Comparison of ENCODE assay signal across 11 cellular contexts in the genomic region with DNA sequence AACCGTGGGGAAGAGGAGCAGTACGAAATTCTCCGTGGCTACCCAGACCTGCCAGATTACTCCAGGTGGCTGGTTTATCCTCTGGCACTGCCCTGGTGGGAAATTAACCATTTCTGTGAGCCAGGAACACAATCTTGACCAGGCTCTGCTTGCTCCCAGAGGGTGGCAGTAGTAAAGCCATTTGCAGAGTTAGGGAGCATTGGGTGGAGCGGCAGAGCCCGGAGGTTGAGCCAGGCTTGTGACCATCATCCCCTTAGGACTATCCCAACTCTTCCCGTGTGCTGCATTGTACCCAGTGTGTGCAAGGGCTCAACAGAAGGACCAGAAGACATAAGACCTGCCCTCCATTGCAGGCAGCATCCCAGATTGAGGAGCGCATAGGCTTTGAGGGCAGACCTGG. TPM values are rescaled to one million over a fixed set of nuclear protein-coding genes. Genes with fewer than 3 reads are reported as not detected.
A peak's percentile ranks its signal among the peaks of the same experiment; 100 is the strongest.
DNase-seq lines count a peak whose midpoint lies in the region; ATAC-seq and TF ChIP-seq lines count a peak whose summit lies in the region.
"Had no signal": no experiment of that assay in that cellular context is flagged by ENCODE, and none has a peak within 500 bp of the region (broad histone marks: within the 10 kb centered on the region; RNA-seq: fewer than 3 reads in every experiment).

No MANE protein-coding gene starts in this region.

- H3K9ac ChIP-seq in fibroblast of lung (ENCODE audit: insufficient read depth, low read length): no peak overlapping the region

- no peak overlapping the region for H3K4me3 ChIP-seq in right cardiac atrium (ENCODE audit: low read length)
- no peak overlapping the region for H3K4me3 ChIP-seq in heart left ventricle
- no peak overlapping the region for H3K4me3 ChIP-seq in fibroblast of lung (replicated peaks in 1 of 4; ENCODE audit: control extremely low read depth in 1 of 4, insufficient read depth in 1 of 4, low read depth in 3 of 4, low read length in 4 of 4)
- no peak overlapping the region for H3K4me3 ChIP-seq in upper lobe of right lung
- no peak overlapping the region for H3K4me3 ChIP-seq in tibial artery

- H3K9me3 ChIP-seq in right cardiac atrium (ENCODE audit: control insufficient read depth, low read length) (no peaks in the 10 kb centered on the region), heart left ventricle (no peaks in the 10 kb centered on the region), fibroblast of lung (ENCODE audit: control insufficient read depth, insufficient read depth, low read depth, low read length) (no peaks in the 10 kb centered on the region), upper lobe of right lung (no peaks in the 10 kb centered on the region), tibial artery (no peaks in the 10 kb centered on the region)

- TF ChIP-seq POLR2A in heart left ventricle (IDR thresholded peaks at IDR 0.05): no peak

- H3K36me3 ChIP-seq in heart left ventricle (no peaks in the 10 kb centered on the region), fibroblast of lung (ENCODE audit: control insufficient read depth, insufficient read depth, low read length) (no peaks in the 10 kb centered on the region), upper lobe of right lung (no peaks in the 10 kb centered on the region), tibial artery (no peaks in the 10 kb centered on the region)

- ATAC-seq in right cardiac atrium (peak; percentile 29 to 59), heart left ventricle (no peak), upper lobe of right lung (peak; percentile 37)

- 50% methylated on average over 7 of the region's 7 CpGs for WGBS in right cardiac atrium
- 51 to 67% (median 59%) methylated on average over 6 to 7 of the region's 7 CpGs for WGBS in heart left ventricle, 4 donors

- no peaks in the 10 kb centered on the region for H4K20me1 ChIP-seq in fibroblast of lung (ENCODE audit: control insufficient read depth, extremely low read depth, insufficient read depth, low read length)

- H3K4me1 ChIP-seq in right cardiac atrium (ENCODE audit: control insufficient read depth, insufficient read depth, low read length) (no peaks in the 10 kb centered on the region), heart left ventricle (peaks cover 0 to 5% (median 0%) of the 10 kb centered on the region in 12 donors), fibroblast of lung (ENCODE audit: control insufficient read depth, extremely low read depth, insufficient read depth, low read length) (no peaks in the 10 kb centered on the region), upper lobe of right lung (no peaks in the 10 kb centered on the region), tibial artery (no peaks in the 10 kb centered on the region)

- intact Hi-C loops in right cardiac atrium (cut with DNase I): no loop called here
- intact Hi-C loops in heart left ventricle (cut with DNase I): no loop called here
- intact Hi-C loops in upper lobe of right lung (cut with DNase I): no loop called here
- intact Hi-C loops in tibial artery (cut with DNase I; ENCODE audit: low total_unique reads): no loop called here

- no peak overlapping the region for H3K27ac ChIP-seq in right cardiac atrium (ENCODE audit: low read length)
- H3K27ac ChIP-seq in heart left ventricle: no peak overlapping the region
- H3K27ac ChIP-seq in fibroblast of lung (ENCODE audit: insufficient read depth, low read length): no peak overlapping the region
- H3K27ac ChIP-seq in upper lobe of right lung: no peak overlapping the region
- no peak overlapping the region for H3K27ac ChIP-seq in tibial artery
- H3K27ac ChIP-seq: C4-2B had no signal

- peak in 1 of 12 donors; percentile 8 for TF ChIP-seq CTCF in heart left ventricle (IDR thresholded peaks at IDR 0.05)
- TF ChIP-seq CTCF in fibroblast of lung (conservative IDR thresholded peaks at IDR 0.05 in 1 of 2, IDR thresholded peaks at IDR 0.05 in 1 of 2; ENCODE audit: low read depth in 1 of 2, low read length in 2 of 2): peak; percentile 8 to 23
- no peak for TF ChIP-seq CTCF in upper lobe of right lung (IDR thresholded peaks at IDR 0.05)
- no peak for TF ChIP-seq CTCF in tibial artery (IDR thresholded peaks at IDR 0.05)

- no peak overlapping the region for H3K4me2 ChIP-seq in fibroblast of lung (ENCODE audit: extremely low read depth, insufficient read depth, low read length)

- DNase-seq in right cardiac atrium (no peak), heart left ventricle (no peak), RKO (ENCODE audit: low spot score) (peak; percentile 19), fibroblast of lung (ENCODE audit: low read depth in 2 of 2) (peak in 1 of 2 donors; percentile 11), upper lobe of right lung (no peak), activated T-cell treated with anti-CD3 and anti-CD28 coated beads for 4 hours (no peak), tibial artery (no peak), midbrain (lab: John Stamatoyannopoulos, UW) (no peak)
- DNase-seq: cortex of kidney, NCI-H345 had no signal

- no peak overlapping the region for H2AFZ ChIP-seq in fibroblast of lung (ENCODE audit: low read length)

- no peaks in the 10 kb centered on the region for H3K79me2 ChIP-seq in fibroblast of lung (ENCODE audit: control insufficient read depth, insufficient read depth, low read length)

- H3K27me3 ChIP-seq in right cardiac atrium (ENCODE audit: control insufficient read depth, insufficient read depth): no peaks in the 10 kb centered on the region
- no peaks in the 10 kb centered on the region for H3K27me3 ChIP-seq in heart left ventricle
- H3K27me3 ChIP-seq in fibroblast of lung (ENCODE audit: control insufficient read depth, insufficient read depth, low read length): no peaks in the 10 kb centered on the region
- H3K27me3 ChIP-seq in upper lobe of right lung: no peaks in the 10 kb centered on the region
- H3K27me3 ChIP-seq in tibial artery: no peaks in the 10 kb centered on the region

RNA-seq across cellular contexts. Expression of a gene that starts 5.3 kb away (rescaled TPM):
- total RNA-seq in right cardiac atrium: under 1 TPM; 0.37 to 0.53 (median 0.48) TPM
- 0.23 TPM for polyA plus RNA-seq in right cardiac atrium
- 1 to 10 TPM in 1 of 9 donors, under 1 TPM in 4, not detected in 4; 0.17 to 1.0 (median 0.24) TPM for total RNA-seq in heart left ventricle
- under 1 TPM in 1 of 2 donors, not detected in 1; 0.11 TPM for polyA plus RNA-seq in heart left ventricle
- total RNA-seq in fibroblast of lung: not detected in 2 replicates
- polyA plus RNA-seq in fibroblast of lung: not detected in 2 replicates
- polyA plus RNA-seq in fibroblast of lung (2012): not detected in 2 replicates
- not detected in 2 replicates for polyA minus RNA-seq in fibroblast of lung (ENCODE audit: low replicate concordance)
- total RNA-seq in upper lobe of right lung: 0.14 TPM

RNA-seq across cellular contexts. Expression of a gene that starts 56.6 kb away (rescaled TPM):
- total RNA-seq in right cardiac atrium (under 1 TPM in 1 of 4 donors, not detected in 3; 0.22 TPM), heart left ventricle (not detected), fibroblast of lung (not detected in 2 replicates), upper lobe of right lung (not detected)
- polyA plus RNA-seq in right cardiac atrium (not detected), heart left ventricle (under 1 TPM in 1 of 2 donors, not detected in 1; 0.04 TPM), fibroblast of lung (not detected in 2 replicates)
- not detected in 2 replicates for polyA plus RNA-seq in fibroblast of lung (2012)
- polyA minus RNA-seq in fibroblast of lung (ENCODE audit: low replicate concordance): not detected in 2 replicates

Comparison
In these comparisons a context has a peak if more than half of its experiments do, and no peak if none do; other contexts are left out.
1. ATAC-seq: peak in right cardiac atrium (2 of 2) and upper lobe of right lung (single experiment); none in heart left ventricle (0 of 4).
2. CTCF ChIP-seq: peak in fibroblast of lung (2 of 2); none in upper lobe of right lung (single experiment) and tibial artery (0 of 2).